In genomic region chr17:35254107-35254802, GRCh38 we compare ENCODE assay signal across 8 cellular contexts. TPM values are rescaled to one million over a fixed set of nuclear protein-coding genes. Genes with fewer than 3 reads are reported as not detected.
DNase-seq lines count a peak whose midpoint lies in the region; ATAC-seq, FAIRE-seq and TF ChIP-seq lines count a peak whose summit lies in the region.

No MANE protein-coding gene starts in this region.

- H3K27me3 Mint-ChIP-seq in activated naive CD4-positive, alpha-beta T cell treated with anti-CD3 and anti-CD28 coated beads for 36 hours (ENCODE audit: low read depth), result no peaks in the 10 kb centered on the region

- peaks cover 18% of the 10 kb centered on the region for H3K36me3 Mint-ChIP-seq in activated naive CD4-positive, alpha-beta T cell treated with anti-CD3 and anti-CD28 coated beads for 36 hours (ENCODE audit: low read depth)

- H3K4me3 ChIP-seq in HepG2 (replicated peaks in 1 of 3; ENCODE audit: insufficient read depth in 1 of 3, low read depth in 2 of 3, low read length in 3 of 3) (no peak overlapping the region), urinary bladder (ENCODE audit: low read depth, low read length) (no peak overlapping the region)

- no peak for TF ChIP-seq CTCF in HepG2 (CRISPR knock-in tag; IDR thresholded peaks at IDR 0.05)

- FAIRE-seq in HepG2 (lab: Jason Lieb, UNC), result no peak

- no peak overlapping the region for H3K27ac ChIP-seq in HepG2 (ENCODE audit: extremely low read length, insufficient read depth, low read length)
- H3K27ac ChIP-seq in urinary bladder (ENCODE audit: low read depth), result peak overlapping the region; percentile 13

- TF ChIP-seq POLR2A in HepG2 (IDR thresholded peaks at IDR 0.05; ENCODE audit: insufficient read depth in 1 of 2, low read depth in 2 of 2, low read length in 2 of 2), result no peak

- no peaks in the 10 kb centered on the region for H3K27me3 ChIP-seq in HepG2 (ENCODE audit: control insufficient read depth in 1 of 2, insufficient read depth in 2 of 2, low read length in 2 of 2)

- H3K36me3 ChIP-seq in HepG2 (replicated peaks in 1 of 2; ENCODE audit: control insufficient read depth in 1 of 2, insufficient read depth in 2 of 2, low read length in 2 of 2) (no peaks in the 10 kb centered on the region), urinary bladder (ENCODE audit: insufficient read depth) (peaks cover 2% of the 10 kb centered on the region)

- intact Hi-C loops in activated naive CD4-positive, alpha-beta T cell treated with anti-CD3 and anti-CD28 coated beads for 36 hours (cut with micrococcal nuclease), result loop anchor here (2.0 kb wide), 1 partner anchor 15 kb away; no protein-coding TSS in a partner anchor
- intact Hi-C loops in HepG2 (cut with micrococcal nuclease; ENCODE audit: unreplicated experiment), result no loop called here

- no peak overlapping the region for H3K9ac ChIP-seq in HepG2 (ENCODE audit: insufficient read depth, low read depth, low read length)

- no peak for TF ChIP-seq RAD21 in HepG2 (CRISPR knock-in tag; IDR thresholded peaks at IDR 0.05)

- H3K4me3 Mint-ChIP-seq in activated naive CD4-positive, alpha-beta T cell treated with anti-CD3 and anti-CD28 coated beads for 36 hours, result no peak overlapping the region

- H3K4me1 ChIP-seq in HepG2 (ENCODE audit: insufficient read depth, low read length) (0 out of 2 replicates have a peak, but pooled peaks cover 6% of the 10 kb centered on the region), urinary bladder (ENCODE audit: insufficient read depth) (no peaks in the 10 kb centered on the region)

- WGBS in HepG2 (ENCODE audit: low lambda C conversion rate), result 24% methylated on average over 9 of the region's 9 CpGs
- 29% methylated on average over 9 of the region's 9 CpGs for WGBS in urinary bladder

- peaks cover 81% of the 10 kb centered on the region for H3K4me1 Mint-ChIP-seq in activated naive CD4-positive, alpha-beta T cell treated with anti-CD3 and anti-CD28 coated beads for 36 hours (ENCODE audit: low read depth)

- H4K20me1 ChIP-seq in HepG2 (ENCODE audit: insufficient read depth, low read length), result no peaks in the 10 kb centered on the region

- H3K9me3 ChIP-seq in HepG2 (ENCODE audit: low read length), result no peaks in the 10 kb centered on the region

- POLR2A ChIA-PET in HepG2 (lab: Yijun Ruan, JAX), result no interaction called here

- TF ChIP-seq EP300 in HepG2 (IDR thresholded peaks at IDR 0.05; ENCODE audit: low read depth in 2 of 2, low read length in 2 of 2), result no peak
- no peak for TF ChIP-seq EP300 in HepG2 (CRISPR knock-in tag; IDR thresholded peaks at IDR 0.05; ENCODE audit: borderline replicate concordance)

- no peak overlapping the region for H3K4me2 ChIP-seq in HepG2 (ENCODE audit: low read depth, low read length)

- no TSS peak for BruUV-seq in HepG2 (replicated peaks; lab: Mats Ljungman, UMichigan)

- H3K79me2 ChIP-seq in HepG2 (ENCODE audit: insufficient read depth, low read length), result no peaks in the 10 kb centered on the region

- ATAC-seq in HepG2 (peak; percentile 38; the same call in 1 of the 3 replicates), HG02852 (IDR thresholded peaks at IDR 0.05; ENCODE audit: unreplicated experiment) (no peak)

- H3K9me3 Mint-ChIP-seq in activated naive CD4-positive, alpha-beta T cell treated with anti-CD3 and anti-CD28 coated beads for 36 hours, result no peaks in the 10 kb centered on the region

- no peak for DNase-seq in activated naive CD4-positive, alpha-beta T cell treated with anti-CD3 and anti-CD28 coated beads for 36 hours
- DNase-seq in activated naive CD4-positive, alpha-beta T cell treated with Interleukin-2 at 50 U/mL for 16 hours, result no peak
- peak; percentile 79 for DNase-seq in brain pericyte (ENCODE audit: low read depth, low spot score)
- DNase-seq in HepG2 (ENCODE audit: low spot score), result peak; percentile 56
- DNase-seq in activated CD4-positive, CD25-positive, alpha-beta regulatory T cell treated with anti-CD3 and anti-CD28 coated beads, Interleukin-2, amount 50 U/mL, for 72 hours, result no peak
- no peak for DNase-seq in stimulated activated naive CD4-positive, alpha-beta T cell (lab: John Stamatoyannopoulos, UW)

- peak overlapping the region; percentile 48 for H3K27ac Mint-ChIP-seq in activated naive CD4-positive, alpha-beta T cell treated with anti-CD3 and anti-CD28 coated beads for 36 hours

- H2AFZ ChIP-seq in HepG2 (ENCODE audit: low read length), result no peak overlapping the region

- CTCF ChIA-PET in activated naive CD4-positive, alpha-beta T cell treated with anti-CD3 and anti-CD28 coated beads for 36 hours (lab: Charles Lee), result no interaction called here
- CTCF ChIA-PET in HepG2 (lab: Yijun Ruan, JAX; ENCODE audit: low intra/inter-chr PET ratio, low total read pairs), result no interaction called here

- in situ Hi-C loops in HepG2 (cut with HindIII; ENCODE audit: extremely low pct_ligation_motif_present, low pct_unique_long_range_greater_than_20kb), result no loop called here

TF ChIP-seq in HepG2, 621 proteins besides CTCF, POLR2A, EP300 and RAD21 (continues in another document):
- TF ChIP-seq ZNF232 (CRISPR knock-in tag; IDR thresholded peaks at IDR 0.05; ENCODE audit: borderline replicate concordance) (no peak), GFI1 (CRISPR knock-in tag; IDR thresholded peaks at IDR 0.05; ENCODE audit: borderline replicate concordance) (peak; percentile 53; the same call in 1 of the 2 replicates), ZNF543 (CRISPR knock-in tag; IDR thresholded peaks at IDR 0.05) (no peak), ZNF737 (CRISPR knock-in tag; IDR thresholded peaks at IDR 0.05; ENCODE audit: borderline replicate concordance) (no peak), ZFY (CRISPR knock-in tag; IDR thresholded peaks at IDR 0.05) (no peak), ZNF275 (CRISPR knock-in tag; IDR thresholded peaks at IDR 0.05; ENCODE audit: borderline replicate concordance) (no peak), CEBPG (CRISPR knock-in tag; IDR thresholded peaks at IDR 0.05) (peak; percentile 37; the same call in 1 of the 2 replicates), ZNF503 (CRISPR knock-in tag; IDR thresholded peaks at IDR 0.05) (no peak), CEBPB (IDR thresholded peaks at IDR 0.05; ENCODE audit: borderline replicate concordance, low read depth, low read length) (peak; percentile 79), CREB1 (IDR thresholded peaks at IDR 0.05) (peak; percentile 35; the same call in 1 of the 2 replicates), CREB1 (CRISPR knock-in tag; IDR thresholded peaks at IDR 0.05) (no peak), SP1 (IDR thresholded peaks at IDR 0.05) (no peak), SP1 (CRISPR knock-in tag; IDR thresholded peaks at IDR 0.05) (no peak), PHF20 (CRISPR knock-in tag; IDR thresholded peaks at IDR 0.05) (no peak)

RNA-seq across cellular contexts. Expression of gene SLFN5, which starts 11.4 kb away (rescaled TPM):
- 10 to 100 TPM; 34.1 to 35.0 TPM for total RNA-seq in activated naive CD4-positive, alpha-beta T cell treated with anti-CD3 and anti-CD28 coated beads for 36 hours
- 0.35 and 0.70 TPM in 2 replicates for total RNA-seq in HepG2 (2016; rRNA removed; fragmentation: Illumina TruSeq; extraction: Trizol)
- 0.18 TPM in 1 of 2 replicates, not detected in the other for total RNA-seq in HepG2 (2016; cell fraction: cytosol; rRNA removed; fragmentation: Illumina TruSeq; extraction: Trizol; ENCODE audit: low read depth)
- total RNA-seq in HepG2 (2016; cell fraction: insoluble cytoplasmic fraction; rRNA removed; fragmentation: Illumina TruSeq; extraction: Trizol), result 0.52 and 0.58 TPM in 2 replicates
- 0.03 and 0.12 TPM in 2 replicates for total RNA-seq in HepG2 (2016; cell fraction: membrane; rRNA removed; fragmentation: Illumina TruSeq; extraction: Trizol)
- total RNA-seq in HepG2 (2016; cell fraction: nucleus; rRNA removed; fragmentation: Illumina TruSeq; extraction: Trizol), result 0.41 and 0.75 TPM in 2 replicates
- 0.22 and 0.25 TPM in 2 replicates for polyA plus RNA-seq in HepG2 (2011; rRNA removed)
- polyA plus RNA-seq in HepG2 (2011; cell fraction: cytosol; rRNA removed), result 0.05 and 0.17 TPM in 2 replicates
- 0.03 and 0.12 TPM in 2 replicates for polyA plus RNA-seq in HepG2 (2011; cell fraction: nucleus; rRNA removed)
- polyA plus RNA-seq in HepG2 (2012), result 0.21 and 0.28 TPM in 2 replicates
- 0.02 TPM in 1 of 2 replicates, not detected in the other for polyA plus RNA-seq in HepG2 (2016; cell fraction: cytosol; fragmentation: Illumina TruSeq; extraction: Trizol; ENCODE audit: low read depth)
- polyA plus RNA-seq in HepG2 (2016; cell fraction: insoluble cytoplasmic fraction; fragmentation: Illumina TruSeq; extraction: Trizol; ENCODE audit: low read depth), result 0.46 TPM in 2 replicates
- polyA plus RNA-seq in HepG2 (2016; cell fraction: membrane; fragmentation: Illumina TruSeq; extraction: Trizol; ENCODE audit: low read depth), result 0.02 and 0.07 TPM in 2 replicates
- 0.07 and 0.12 TPM in 2 replicates for polyA plus RNA-seq in HepG2 (2016; cell fraction: nucleus; fragmentation: Illumina TruSeq; extraction: Trizol; ENCODE audit: insufficient read depth, low read depth)
- 1.0 and 15.5 TPM in 2 replicates for polyA minus RNA-seq in HepG2 (2011; rRNA and poly(A)+ RNA removed; ENCODE audit: low replicate concordance)
- polyA minus RNA-seq in HepG2 (2011; cell fraction: cytosol; rRNA and poly(A)+ RNA removed), result 0.26 and 0.99 TPM in 2 replicates
- 0.39 and 0.50 TPM in 2 replicates for polyA minus RNA-seq in HepG2 (2011; cell fraction: nucleus; rRNA and poly(A)+ RNA removed)
- total RNA-seq in urinary bladder, result 30.3 TPM
- polyA plus RNA-seq in urinary bladder, result 12.6 TPM

Comparison
In these comparisons a context has a peak if more than half of its experiments do, and no peak if none do; other contexts are left out.
1. DNase-seq: peak in brain pericyte (single experiment) and HepG2 (single experiment); none in activated naive CD4-positive, alpha-beta T cell treated with anti-CD3 and anti-CD28 coated beads for 36 hours (single experiment), activated naive CD4-positive, alpha-beta T cell treated with Interleukin-2 at 50 U/mL for 16 hours (single experiment), activated CD4-positive, CD25-positive, alpha-beta regulatory T cell treated with anti-CD3 and anti-CD28 coated beads, Interleukin-2, amount 50 U/mL, for 72 hours (single experiment) and stimulated activated naive CD4-positive, alpha-beta T cell (0 of 6).
2. RNA of gene SLFN5, which starts 11.4 kb away (total RNA-seq): 34.1 to 35.0 TPM in activated naive CD4-positive, alpha-beta T cell treated with anti-CD3 and anti-CD28 coated beads for 36 hours and 30.3 TPM in urinary bladder (single experiment); 0.03 to 0.75 TPM in HepG2; every median in the first group is over 10 times any median in the second.